10 cellular contexts compared by ENCODE assay signal in genomic region chr16:67395458-67396158, GRCh38. TPM values are rescaled to one million over a fixed set of nuclear protein-coding genes. Genes with fewer than 3 reads are reported as not detected.
DNase-seq lines count a peak whose midpoint lies in the region; ATAC-seq, FAIRE-seq and TF ChIP-seq lines count a peak whose summit lies in the region.
"Had no signal": no experiment of that assay in that cellular context is flagged by ENCODE, and none has a peak within 500 bp of the region (broad histone marks: within the 10 kb centered on the region; RNA-seq: fewer than 3 reads in every experiment).

No MANE protein-coding gene starts in this region.

- H2AK5ac ChIP-seq in H1 (ENCODE audit: low read depth, low read length), result no peak overlapping the region

- peak overlapping the region; percentile 39 for H4K8ac ChIP-seq in H1 (ENCODE audit: extremely low read depth, insufficient read depth, low read length)

- peak overlapping the region; percentile 66; the same call in 1 of the 2 replicates for H3K18ac ChIP-seq in H1 (ENCODE audit: extremely low read depth, low read length)

- H3K4ac ChIP-seq in H1 (replicated peaks; ENCODE audit: insufficient read length, low read depth, low read length), result peak overlapping the region; percentile 82

- peaks cover 6 to 9% of the 10 kb centered on the region in 2 experiments for H4K20me1 ChIP-seq in H1 (replicated peaks in 1 of 2; ENCODE audit: control insufficient read depth in 1 of 2, insufficient read depth in 2 of 2, low read length in 2 of 2)

- peak overlapping the region; percentile 53; the same call in 1 of the 2 replicates for H2BK15ac ChIP-seq in H1 (ENCODE audit: low read length)

- H3K79me2 ChIP-seq in H1 (ENCODE audit: control insufficient read depth in 1 of 2, insufficient read depth in 2 of 2, low read length in 2 of 2), result no peaks in the 10 kb centered on the region

- H3K4me3 Mint-ChIP-seq in activated T-helper 17 cell treated with anti-CD3 and anti-CD28 coated beads, Interleukin-2, amount 50 U/mL, for 72 hours, result no peak overlapping the region
- H3K4me3 Mint-ChIP-seq in chondrocyte (ENCODE audit: unreplicated experiment), result no peak overlapping the region

- 0 out of 7 replicates have a peak overlapping the region, but pooled peaks of 2 of the 4 experiments have one; percentile 4 to 9 for H3K9ac ChIP-seq in H1 (replicated peaks in 1 of 4; ENCODE audit: extremely low read depth in 1 of 4, low read depth in 3 of 4, low read length in 3 of 4)

- WGBS in H1 (ENCODE audit: extremely low coverage in 1 of 2, insufficient coverage in 1 of 2, insufficient read length in 1 of 2, insufficient replicate concordance in 2 of 2, low coverage in 1 of 2, low lambda C conversion rate in 2 of 2, missing lambda C conversion rate in 1 of 2), 2 experiments, result 55% methylated on average over 13 of the region's 13 CpGs; no CpG with 5 or more reads in 1 of the 2 experiments

- H3K9me3 Mint-ChIP-seq in activated T-helper 17 cell treated with anti-CD3 and anti-CD28 coated beads, Interleukin-2, amount 50 U/mL, for 72 hours, result no peaks in the 10 kb centered on the region
- H3K9me3 Mint-ChIP-seq in chondrocyte (ENCODE audit: low read depth), result no peaks in the 10 kb centered on the region
- H3K9me3 Mint-ChIP-seq: mesothelial cell of epicardium had no signal

- H3K27me3 Mint-ChIP-seq in activated T-helper 17 cell treated with anti-CD3 and anti-CD28 coated beads, Interleukin-2, amount 50 U/mL, for 72 hours, result peaks cover 27% of the 10 kb centered on the region
- peaks cover 2% of the 10 kb centered on the region for H3K27me3 Mint-ChIP-seq in chondrocyte (ENCODE audit: low read depth)

- peaks cover 0 to 39% (median 27%) of the 10 kb centered on the region in 4 experiments; a peak in 6 of 7 replicates for H3K4me1 ChIP-seq in H1 (replicated peaks in 1 of 4; ENCODE audit: control insufficient read depth in 3 of 4, insufficient read depth in 4 of 4, low read length in 3 of 4)

- H2BK12ac ChIP-seq in H1 (ENCODE audit: low read depth, low read length), result peak overlapping the region; percentile 56; the same call in 1 of the 2 replicates

- H2AFZ ChIP-seq in H1 (ENCODE audit: low read length), result no peak overlapping the region; the same call in 1 of the 2 replicates

- in situ Hi-C loops in GM13976 (cut with MboI; ENCODE audit: low sequenced_read_pairs, unreplicated experiment), result no loop called here

- H2BK20ac ChIP-seq in H1 (ENCODE audit: low read length), result peak overlapping the region; percentile 93

- H4K91ac ChIP-seq in H1 (replicated peaks; ENCODE audit: insufficient read length, low read length), result peak overlapping the region; percentile 12

- H3K23me2 ChIP-seq in H1 (ENCODE audit: low read depth, low read length), result no peaks in the 10 kb centered on the region; the same call in 1 of the 2 replicates

- H2BK120ac ChIP-seq in H1 (replicated peaks; ENCODE audit: low read depth, low read length), result no peak overlapping the region

- DNase-seq in GM13976 (ENCODE audit: low spot score) (peak; percentile 35), NCI-H2196 treated with DMSO at 0.1 percent for 48 hours (lab: John Stamatoyannopoulos, UW; ENCODE audit: unreplicated experiment) (peak; percentile 22), H1 (ENCODE audit: low read depth in 1 of 2, low spot score in 2 of 2) (no peak), retina (peak; percentile 88), GM10248 (ENCODE audit: extremely low spot score) (no peak), activated T-cell treated with anti-CD3 and anti-CD28 coated beads for 4 hours (no peak), chondrocyte (ENCODE audit: low spot score) (no peak)

- no peaks in the 10 kb centered on the region for H3K9me3 ChIP-seq in H1 (ENCODE audit: insufficient read depth in 2 of 2, low read depth in 1 of 2, low read length in 1 of 2)

- peak overlapping the region in 3 of 4 experiments; percentile 10 to 49 (median 11); a peak in 4 of 8 replicates for H3K4me3 ChIP-seq in H1 (ENCODE audit: extremely low read depth in 1 of 4, insufficient read depth in 2 of 4, low read depth in 3 of 4, low read length in 4 of 4)

- no peak overlapping the region for H4K5ac ChIP-seq in H1 (ENCODE audit: insufficient read length, low read depth, low read length)

- POLR2A ChIA-PET in H1 (lab: Charles Lee; ENCODE audit: partially characterized antibody) (interaction anchor here (0.7 to 2.1 kb wide), 6 partner anchors 8 to 109 kb away, joined by 3 to 8 read pairs (median 4); no protein-coding TSS in a partner anchor), GM10248 (lab: Yijun Ruan, JAX) (no interaction called here)

- H3K4me1 Mint-ChIP-seq in activated T-helper 17 cell treated with anti-CD3 and anti-CD28 coated beads, Interleukin-2, amount 50 U/mL, for 72 hours, result peaks cover 9% of the 10 kb centered on the region
- H3K4me1 Mint-ChIP-seq in chondrocyte (ENCODE audit: low read depth), result peaks cover 21% of the 10 kb centered on the region

- H3K4me2 ChIP-seq in H1 (ENCODE audit: insufficient read depth in 1 of 2, low read depth in 2 of 2, low read length in 2 of 2), result peak overlapping the region; percentile 53 to 60

- no peak for TF ChIP-seq EP300 in H1 (IDR thresholded peaks at IDR 0.05; ENCODE audit: borderline replicate concordance in 1 of 2, low read depth in 2 of 2, low read length in 2 of 2)

- TF ChIP-seq CTCF in GM13976 (IDR thresholded peaks at IDR 0.05; ENCODE audit: borderline replicate concordance, control extremely low read depth, extremely low read depth, insufficient read depth, missing control alignments) (no peak), H1 (IDR thresholded peaks at IDR 0.05; ENCODE audit: control extremely low read depth in 1 of 3, insufficient read depth in 1 of 3, low read depth in 1 of 3, low read length in 3 of 3) (no peak), GM10248 (IDR thresholded peaks at IDR 0.05; ENCODE audit: control extremely low read depth, extremely low read depth, low read depth, missing control alignments) (no peak), chondrocyte (IDR thresholded peaks at IDR 0.05) (no peak)

- H3K14ac ChIP-seq in H1 (ENCODE audit: insufficient read length), result no peak overlapping the region

- H2BK5ac ChIP-seq in H1 (ENCODE audit: low read depth, low read length), result no peak overlapping the region; the same call in 1 of the 2 replicates

- H3K27ac ChIP-seq in H1 (ENCODE audit: low read depth, low read length), result no peak overlapping the region

- no peak overlapping the region for H3K27ac Mint-ChIP-seq in activated T-helper 17 cell treated with anti-CD3 and anti-CD28 coated beads, Interleukin-2, amount 50 U/mL, for 72 hours
- no peak overlapping the region for H3K27ac Mint-ChIP-seq in chondrocyte (ENCODE audit: unreplicated experiment)
- H3K27ac Mint-ChIP-seq: mesothelial cell of epicardium had no signal

- no peak for ATAC-seq in activated T-helper 17 cell treated with anti-CD3 and anti-CD28 coated beads, Interleukin-2, amount 50 U/mL, for 72 hours (replicated peaks)

- H3K79me1 ChIP-seq in H1 (ENCODE audit: low read depth, low read length), result no peaks in the 10 kb centered on the region

- no peak overlapping the region for H3K23ac ChIP-seq in H1 (ENCODE audit: insufficient read length)

- TF ChIP-seq POLR2A in H1 (IDR thresholded peaks at IDR 0.05; ENCODE audit: control extremely low read depth in 1 of 2, low read depth in 2 of 2, low read length in 2 of 2), result no peak

- H3K56ac ChIP-seq in H1 (replicated peaks; ENCODE audit: insufficient read length, low read depth, low read length), result no peak overlapping the region

- H3K27me3 ChIP-seq in H1 (replicated peaks in 1 of 4; ENCODE audit: control insufficient read depth in 3 of 4, extremely low read depth in 1 of 4, insufficient read depth in 3 of 4, low read length in 3 of 4), result peaks cover 24 to 57% (median 46%) of the 10 kb centered on the region in 4 experiments

- no peak for TF ChIP-seq RAD21 in H1 (IDR thresholded peaks at IDR 0.05 in 1 of 2, conservative IDR thresholded peaks at IDR 0.05 in 1 of 2; ENCODE audit: low read depth in 2 of 2, low read length in 2 of 2)

- H3K36me3 Mint-ChIP-seq in activated T-helper 17 cell treated with anti-CD3 and anti-CD28 coated beads, Interleukin-2, amount 50 U/mL, for 72 hours (ENCODE audit: low read depth), result no peaks in the 10 kb centered on the region
- no peaks in the 10 kb centered on the region for H3K36me3 Mint-ChIP-seq in chondrocyte (ENCODE audit: low read depth)
- H3K36me3 Mint-ChIP-seq: mesothelial cell of epicardium had no signal

- FAIRE-seq in H1 (lab: Jason Lieb, UNC), result no peak

- no peaks in the 10 kb centered on the region for H3K36me3 ChIP-seq in H1 (ENCODE audit: control insufficient read depth in 2 of 4, insufficient read depth in 4 of 4, low read length in 3 of 4)

- CTCF ChIA-PET in H1 (lab: Charles Lee; ENCODE audit: partially characterized antibody) (interaction anchor here (1.1 to 32.4 kb wide), 9 partner anchors 7 to 110 kb away, joined by 3 to 476 read pairs (median 5); partner anchors contain the start of gene ZDHHC1), GM10248 (lab: Yijun Ruan, JAX) (no interaction called here)

RNA-seq across cellular contexts. Expression of gene TPPP3, which starts 2.3 kb away (rescaled TPM):
- total RNA-seq in H1 (2021; fragmentation: NEBNext Ultra II Directional; extraction: Animal tissue kit (Norgen Biotek cat#: 25700)), result 0.61 and 1.0 TPM in 2 replicates
- 0.77 and 1.3 TPM in 2 replicates for polyA plus RNA-seq in H1 (2011; rRNA removed)
- polyA plus RNA-seq in H1 (2011; cell fraction: cytosol; rRNA removed), result 1.4 TPM
- polyA plus RNA-seq in H1 (2011; cell fraction: nucleus; rRNA removed), result 1.4 TPM
- polyA plus RNA-seq in H1 (2012, experiment 1 of 2), result 0.70 to 1.4 TPM (median 0.81 TPM) in 4 replicates
- polyA plus RNA-seq in H1 (2012, experiment 2 of 2), result 0.79 TPM
- polyA plus RNA-seq in H1 (2013, experiment 1 of 2), result 0.51 TPM
- 0.39 TPM for polyA plus RNA-seq in H1 (2013, experiment 2 of 2)
- polyA minus RNA-seq in H1 (2011; rRNA and poly(A)+ RNA removed), result 0.34 TPM in 1 of 2 replicates, not detected in the other
- polyA minus RNA-seq in H1 (2011; cell fraction: cytosol; rRNA and poly(A)+ RNA removed), result not detected
- polyA minus RNA-seq in H1 (2011; cell fraction: nucleus; rRNA and poly(A)+ RNA removed), result 1.1 TPM
- under 1 TPM in 1 of 2 donors, not detected in 1; 0.19 TPM for total RNA-seq in activated T-helper 17 cell treated with anti-CD3 and anti-CD28 coated beads, Interleukin-2, amount 50 U/mL, for 72 hours
- 2.7 to 3.6 TPM (median 3.3 TPM) in 3 replicates for total RNA-seq in chondrocyte
- total RNA-seq: T-helper 1 cell treated with Interleukin-12 subunit alpha and Interleukin-12 subunit beta and Interleukin-4 antibody, amounts not matched to agents 30 ng/mL and 1 ng/mL, for 36 hours had no signal

RNA-seq across cellular contexts. Expression of gene ZDHHC1, which starts 20.7 kb away (rescaled TPM):
- total RNA-seq in H1 (2021; fragmentation: NEBNext Ultra II Directional; extraction: Animal tissue kit (Norgen Biotek cat#: 25700)), result 3.1 and 3.5 TPM in 2 replicates
- 4.9 and 7.5 TPM in 2 replicates for polyA plus RNA-seq in H1 (2011; rRNA removed)
- polyA plus RNA-seq in H1 (2011; cell fraction: cytosol; rRNA removed), result 4.4 TPM
- 11.3 TPM for polyA plus RNA-seq in H1 (2011; cell fraction: nucleus; rRNA removed)
- 2.6 to 5.3 TPM (median 3.4 TPM) in 4 replicates for polyA plus RNA-seq in H1 (2012, experiment 1 of 2)
- polyA plus RNA-seq in H1 (2012, experiment 2 of 2), result 2.2 TPM
- 3.5 TPM for polyA plus RNA-seq in H1 (2013, experiment 1 of 2)
- polyA plus RNA-seq in H1 (2013, experiment 2 of 2), result 3.4 TPM
- 4.4 and 5.2 TPM in 2 replicates for polyA minus RNA-seq in H1 (2011; rRNA and poly(A)+ RNA removed)
- polyA minus RNA-seq in H1 (2011; cell fraction: cytosol; rRNA and poly(A)+ RNA removed), result 2.8 TPM
- 10.0 TPM for polyA minus RNA-seq in H1 (2011; cell fraction: nucleus; rRNA and poly(A)+ RNA removed)
- under 1 TPM; 0.52 to 0.74 TPM for total RNA-seq in activated T-helper 17 cell treated with anti-CD3 and anti-CD28 coated beads, Interleukin-2, amount 50 U/mL, for 72 hours
- 11.8 to 15.0 TPM (median 12.2 TPM) in 3 replicates for total RNA-seq in chondrocyte

RNA-seq across cellular contexts. Expression of gene HSD11B2, which starts 35.3 kb away (rescaled TPM):
- 25.9 and 28.7 TPM in 2 replicates for total RNA-seq in H1 (2021; fragmentation: NEBNext Ultra II Directional; extraction: Animal tissue kit (Norgen Biotek cat#: 25700))
- polyA plus RNA-seq in H1 (2011; rRNA removed), result 32.9 and 41.9 TPM in 2 replicates
- polyA plus RNA-seq in H1 (2011; cell fraction: cytosol; rRNA removed), result 27.5 TPM
- 43.8 TPM for polyA plus RNA-seq in H1 (2011; cell fraction: nucleus; rRNA removed)
- 33.8 to 46.5 TPM (median 42.5 TPM) in 4 replicates for polyA plus RNA-seq in H1 (2012, experiment 1 of 2)
- polyA plus RNA-seq in H1 (2012, experiment 2 of 2), result 32.9 TPM
- polyA plus RNA-seq in H1 (2013, experiment 1 of 2), result 52.3 TPM
- polyA plus RNA-seq in H1 (2013, experiment 2 of 2), result 54.7 TPM
- polyA minus RNA-seq in H1 (2011; rRNA and poly(A)+ RNA removed), result 13.5 and 16.7 TPM in 2 replicates
- 22.1 TPM for polyA minus RNA-seq in H1 (2011; cell fraction: cytosol; rRNA and poly(A)+ RNA removed)
- 16.5 TPM for polyA minus RNA-seq in H1 (2011; cell fraction: nucleus; rRNA and poly(A)+ RNA removed)
- 1 to 10 TPM in 1 of 2 donors, under 1 TPM in 1; 0.21 to 1.4 TPM for total RNA-seq in activated T-helper 17 cell treated with anti-CD3 and anti-CD28 coated beads, Interleukin-2, amount 50 U/mL, for 72 hours
- 0.20 to 0.77 TPM in 2 of 3 replicates, not detected in the other for total RNA-seq in chondrocyte
- total RNA-seq: T-helper 1 cell treated with Interleukin-12 subunit alpha and Interleukin-12 subunit beta and Interleukin-4 antibody, amounts not matched to agents 30 ng/mL and 1 ng/mL, for 36 hours had no signal

Comparison
In these comparisons a context has a peak if more than half of its experiments do, and no peak if none do; other contexts are left out.
1. DNase-seq: peak in GM13976 (single experiment), NCI-H2196 treated with DMSO at 0.1 percent for 48 hours (single experiment) and retina (single experiment); none in H1 (0 of 2), GM10248 (single experiment), activated T-cell treated with anti-CD3 and anti-CD28 coated beads for 4 hours (single experiment) and chondrocyte (single experiment).
2. RNA of gene HSD11B2, which starts 35.3 kb away (total RNA-seq): 25.9 to 28.7 TPM in H1; 0.21 to 1.4 TPM in activated T-helper 17 cell treated with anti-CD3 and anti-CD28 coated beads, Interleukin-2, amount 50 U/mL, for 72 hours and 0.20 to 0.77 TPM in chondrocyte; every median in the first group is over 10 times any median in the second.